Comparison of ENCODE assay signal across 39 cellular contexts in the genomic region with DNA sequence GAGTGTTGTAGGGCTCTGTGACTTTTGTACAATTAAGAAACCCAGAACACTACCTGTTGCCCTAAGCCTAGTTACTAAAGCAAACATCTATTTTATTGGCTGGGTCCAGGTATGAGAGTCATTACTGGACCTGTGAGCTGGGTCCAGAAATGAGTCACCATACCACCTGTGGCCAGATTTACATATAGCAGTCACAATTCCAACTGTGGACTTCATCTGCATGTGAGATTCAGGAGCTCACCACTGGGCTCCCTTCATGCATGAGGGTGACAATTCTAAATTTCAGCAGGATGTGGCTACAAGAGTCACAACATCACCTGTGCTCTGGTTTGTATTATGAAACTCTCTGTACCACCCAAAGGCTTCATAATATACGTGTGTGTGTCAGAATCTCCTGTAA.
"Had no signal": no experiment of that assay in that cellular context is flagged by ENCODE, and none has a peak within 500 bp of the region (broad histone marks: within the 10 kb centered on the region; RNA-seq: fewer than 3 reads in every experiment).

No MANE protein-coding gene starts in this region.

- H3K4me3 Mint-ChIP-seq: activated CD4-positive, alpha-beta memory T cell treated with anti-CD3 and anti-CD28 coated beads, Interleukin-2, amount 10 ng/mL, durations not matched to agents 7 days and 5 days; activated CD4-positive, alpha-beta T cell treated with anti-CD3 and anti-CD28 coated beads for 36 hours; activated CD4-positive, alpha-beta T cell treated with anti-CD3 and anti-CD28 coated beads, Interleukin-2, amount 10 ng/mL, durations not matched to agents 7 days and 5 days; activated CD8-positive, alpha-beta memory T cell treated with anti-CD3 and anti-CD28 coated beads, Interleukin-2, amount 10 ng/mL, durations not matched to agents 7 days and 5 days; activated CD8-positive, alpha-beta T cell treated with anti-CD3 and anti-CD28 coated beads, Interleukin-2, amount 10 ng/mL, durations not matched to agents 7 days and 5 days; activated naive CD4-positive, alpha-beta T cell treated with anti-CD3 and anti-CD28 coated beads, Interleukin-2, amount 10 ng/mL, durations not matched to agents 7 days and 5 days; activated naive CD4-positive, alpha-beta T cell treated with anti-CD3 and anti-CD28 coated beads, Interleukin-2, amount 50 U/mL, for 24 hours; activated naive CD8-positive, alpha-beta T cell; activated naive CD8-positive, alpha-beta T cell treated with anti-CD3 and anti-CD28 coated beads, Interleukin-2, amount 10 ng/mL, durations not matched to agents 7 days and 5 days; activated naive CD8-positive, alpha-beta T cell treated with anti-CD3 and anti-CD28 coated beads, Interleukin-2, amount 50 U/mL, for 24 hours; activated T-cell treated with anti-CD3 and anti-CD28 coated beads, Interleukin-2, amount 50 U/mL, for 24 hours; brain; central memory CD8-positive, alpha-beta T cell; T-helper 1 cell treated with Interleukin-12 subunit alpha and Interleukin-12 subunit beta and Interleukin-4 antibody, amounts not matched to agents 30 μg/mL and 1 μg/mL, for 36 hours; T-helper 2 cell treated with Interferon-gamma antibody and Interleukin-4, amounts not matched to agents 5 μg/mL and 100 μg/mL, for 36 hours; WTC11 had no signal

- DNase-seq: activated CD4-positive, alpha-beta memory T cell treated with anti-CD3 and anti-CD28 coated beads, Interleukin-2, amount 10 ng/mL, durations not matched to agents 7 days and 5 days; activated CD4-positive, alpha-beta T cell treated with anti-CD3 and anti-CD28 coated beads for 1 hour; activated CD4-positive, alpha-beta T cell treated with anti-CD3 and anti-CD28 coated beads for 36 hours; activated CD4-positive, alpha-beta T cell treated with anti-CD3 and anti-CD28 coated beads for 48 hours; activated CD4-positive, alpha-beta T cell treated with anti-CD3 and anti-CD28 coated beads, Interleukin-2, amount 10 ng/mL, durations not matched to agents 7 days and 5 days; activated CD4-positive, alpha-beta T cell treated with anti-CD3 and anti-CD28 coated beads, Interleukin-2, amount 50 U/mL, for 48 hours; activated CD4-positive, CD25-positive, alpha-beta regulatory T cell; activated CD8-positive, alpha-beta memory T cell treated with anti-CD3 and anti-CD28 coated beads for 24 hours; activated CD8-positive, alpha-beta memory T cell treated with anti-CD3 and anti-CD28 coated beads, Interleukin-2, amount 10 ng/mL, durations not matched to agents 7 days and 5 days; activated CD8-positive, alpha-beta memory T cell treated with anti-CD3 and anti-CD28 coated beads, Interleukin-2, amount 50 U/mL, for 48 hours; activated CD8-positive, alpha-beta T cell treated with anti-CD3 and anti-CD28 coated beads, Interleukin-2, amount 10 ng/mL, durations not matched to agents 7 days and 5 days; activated effector memory CD4-positive, alpha-beta T cell treated with Interleukin-2 at 50 U/mL for 16 hours; activated gamma-delta T cell; activated naive CD4-positive, alpha-beta T cell treated with anti-CD3 and anti-CD28 coated beads, Interleukin-2, amount 10 ng/mL, durations not matched to agents 7 days and 5 days; activated naive CD4-positive, alpha-beta T cell treated with Interleukin-2 at 50 U/mL for 16 hours; activated naive CD8-positive, alpha-beta T cell treated with anti-CD3 and anti-CD28 coated beads, Interleukin-2, amount 10 ng/mL, durations not matched to agents 7 days and 5 days; activated naive CD8-positive, alpha-beta T cell treated with anti-CD3 and anti-CD28 coated beads, Interleukin-2, amount 50 U/mL, for 24 hours; activated T-cell treated with anti-CD3 and anti-CD28 coated beads, Interleukin-2, amount 50 U/mL, for 24 hours; activated T-cell treated with anti-CD3 and anti-CD28 coated beads, Interleukin-2, amount 50 U/mL, for 48 hours; amygdala; anterior cingulate cortex; caudate nucleus; cerebellar nuclear complex; T-helper 2 cell; T-helper 9 cell; WERI-Rb-1 had no signal

- H3K4me3 ChIP-seq: ascending aorta, cardiac muscle cell had no signal

- ATAC-seq: activated CD4-positive, alpha-beta T cell treated with anti-CD3 and anti-CD28 coated beads for 36 hours; activated CD4-positive, CD25-positive, alpha-beta regulatory T cell treated with anti-CD3 and anti-CD28 coated beads, Interleukin-2, amount 50 U/mL, for 24 hours; activated CD8-positive, alpha-beta memory T cell treated with anti-CD3 and anti-CD28 coated beads, Interleukin-2, amount 10 ng/mL, durations not matched to agents 7 days and 5 days; activated CD8-positive, alpha-beta T cell treated with anti-CD3 and anti-CD28 coated beads, Interleukin-2, amount 10 ng/mL, durations not matched to agents 7 days and 5 days; activated naive CD8-positive, alpha-beta T cell treated with anti-CD3 and anti-CD28 coated beads, Interleukin-2, amount 50 U/mL, for 24 hours; WTC11 had no signal

- H3K36me3 Mint-ChIP-seq: activated CD8-positive, alpha-beta memory T cell treated with anti-CD3 and anti-CD28 coated beads, Interleukin-2, amount 10 ng/mL, durations not matched to agents 7 days and 5 days; activated naive CD4-positive, alpha-beta T cell treated with anti-CD3 and anti-CD28 coated beads, Interleukin-2, amount 10 ng/mL, durations not matched to agents 7 days and 5 days; activated naive CD4-positive, alpha-beta T cell treated with anti-CD3 and anti-CD28 coated beads, Interleukin-2, amount 50 U/mL, for 24 hours; activated naive CD8-positive, alpha-beta T cell; activated naive CD8-positive, alpha-beta T cell treated with anti-CD3 and anti-CD28 coated beads, Interleukin-2, amount 10 ng/mL, durations not matched to agents 7 days and 5 days; brain had no signal

- H3K27ac Mint-ChIP-seq: activated CD4-positive, alpha-beta memory T cell treated with anti-CD3 and anti-CD28 coated beads, Interleukin-2, amount 10 ng/mL, durations not matched to agents 7 days and 5 days; activated CD4-positive, alpha-beta T cell treated with anti-CD3 and anti-CD28 coated beads for 36 hours; activated CD4-positive, alpha-beta T cell treated with anti-CD3 and anti-CD28 coated beads, Interleukin-2, amount 10 ng/mL, durations not matched to agents 7 days and 5 days; activated CD8-positive, alpha-beta memory T cell treated with anti-CD3 and anti-CD28 coated beads, Interleukin-2, amount 10 ng/mL, durations not matched to agents 7 days and 5 days; activated CD8-positive, alpha-beta T cell treated with anti-CD3 and anti-CD28 coated beads, Interleukin-2, amount 10 ng/mL, durations not matched to agents 7 days and 5 days; activated naive CD4-positive, alpha-beta T cell treated with anti-CD3 and anti-CD28 coated beads, Interleukin-2, amount 10 ng/mL, durations not matched to agents 7 days and 5 days; activated naive CD4-positive, alpha-beta T cell treated with anti-CD3 and anti-CD28 coated beads, Interleukin-2, amount 50 U/mL, for 24 hours; activated naive CD8-positive, alpha-beta T cell; activated naive CD8-positive, alpha-beta T cell treated with anti-CD3 and anti-CD28 coated beads, Interleukin-2, amount 10 ng/mL, durations not matched to agents 7 days and 5 days; activated naive CD8-positive, alpha-beta T cell treated with anti-CD3 and anti-CD28 coated beads, Interleukin-2, amount 50 U/mL, for 24 hours; activated T-cell treated with anti-CD3 and anti-CD28 coated beads, Interleukin-2, amount 50 U/mL, for 24 hours; activated T-helper 2 cell treated with anti-CD3 and anti-CD28 coated beads, Interferon-gamma antibody, Interleukin-2, Interleukin-4, amounts not matched to agents 10 μg/mL and 5 μg/mL and 100 μg/mL, durations not matched to agents 14 hours and 24 hours and 36 hours; brain; T-helper 1 cell treated with Interleukin-12 subunit alpha and Interleukin-12 subunit beta and Interleukin-4 antibody, amounts not matched to agents 30 μg/mL and 1 μg/mL, for 36 hours; T-helper 2 cell treated with Interferon-gamma antibody and Interleukin-4, amounts not matched to agents 5 μg/mL and 100 μg/mL, for 36 hours; WTC11 had no signal

- FAIRE-seq: bronchial epithelial cell, TTC549 had no signal

- H3K27me3 Mint-ChIP-seq: activated CD4-positive, alpha-beta memory T cell treated with anti-CD3 and anti-CD28 coated beads, Interleukin-2, amount 10 ng/mL, durations not matched to agents 7 days and 5 days; activated CD4-positive, alpha-beta T cell treated with anti-CD3 and anti-CD28 coated beads for 36 hours; activated CD4-positive, alpha-beta T cell treated with anti-CD3 and anti-CD28 coated beads, Interleukin-2, amount 10 ng/mL, durations not matched to agents 7 days and 5 days; activated CD8-positive, alpha-beta memory T cell treated with anti-CD3 and anti-CD28 coated beads, Interleukin-2, amount 10 ng/mL, durations not matched to agents 7 days and 5 days; activated naive CD4-positive, alpha-beta T cell treated with anti-CD3 and anti-CD28 coated beads, Interleukin-2, amount 10 ng/mL, durations not matched to agents 7 days and 5 days; activated naive CD4-positive, alpha-beta T cell treated with anti-CD3 and anti-CD28 coated beads, Interleukin-2, amount 50 U/mL, for 24 hours; activated naive CD8-positive, alpha-beta T cell; activated naive CD8-positive, alpha-beta T cell treated with anti-CD3 and anti-CD28 coated beads, Interleukin-2, amount 10 ng/mL, durations not matched to agents 7 days and 5 days; activated naive CD8-positive, alpha-beta T cell treated with anti-CD3 and anti-CD28 coated beads, Interleukin-2, amount 50 U/mL, for 24 hours; activated T-cell treated with anti-CD3 and anti-CD28 coated beads, Interleukin-2, amount 50 U/mL, for 24 hours; brain; central memory CD8-positive, alpha-beta T cell had no signal

- H3K4me1 ChIP-seq: ascending aorta had no signal

- H3K27ac ChIP-seq: ascending aorta, cardiac muscle cell, WERI-Rb-1 had no signal

- H3K36me3 ChIP-seq: ascending aorta, cardiac muscle cell, WERI-Rb-1 had no signal

- H3K9me3 ChIP-seq: ascending aorta had no signal

- H3K4me1 Mint-ChIP-seq: activated CD4-positive, alpha-beta memory T cell treated with anti-CD3 and anti-CD28 coated beads, Interleukin-2, amount 10 ng/mL, durations not matched to agents 7 days and 5 days; activated CD4-positive, alpha-beta T cell treated with anti-CD3 and anti-CD28 coated beads for 36 hours; activated CD4-positive, alpha-beta T cell treated with anti-CD3 and anti-CD28 coated beads, Interleukin-2, amount 10 ng/mL, durations not matched to agents 7 days and 5 days; activated CD8-positive, alpha-beta memory T cell treated with anti-CD3 and anti-CD28 coated beads, Interleukin-2, amount 10 ng/mL, durations not matched to agents 7 days and 5 days; activated naive CD4-positive, alpha-beta T cell treated with anti-CD3 and anti-CD28 coated beads, Interleukin-2, amount 10 ng/mL, durations not matched to agents 7 days and 5 days; activated naive CD4-positive, alpha-beta T cell treated with anti-CD3 and anti-CD28 coated beads, Interleukin-2, amount 50 U/mL, for 24 hours; activated naive CD8-positive, alpha-beta T cell treated with anti-CD3 and anti-CD28 coated beads, Interleukin-2, amount 10 ng/mL, durations not matched to agents 7 days and 5 days; activated naive CD8-positive, alpha-beta T cell treated with anti-CD3 and anti-CD28 coated beads, Interleukin-2, amount 50 U/mL, for 24 hours; brain; central memory CD8-positive, alpha-beta T cell; WTC11 had no signal

- H3K27me3 ChIP-seq: ascending aorta, cardiac muscle cell had no signal
